19 cellular contexts compared by ENCODE assay signal in genomic region chr6:130434174-130434873, GRCh38.
DNase-seq lines count a peak whose midpoint lies in the region; ATAC-seq, FAIRE-seq and TF ChIP-seq lines count a peak whose summit lies in the region.
"Had no signal": no experiment of that assay in that cellular context is flagged by ENCODE, and none has a peak within 500 bp of the region (broad histone marks: within the 10 kb centered on the region; RNA-seq: fewer than 3 reads in every experiment).

No MANE protein-coding gene starts in this region.

- intact Hi-C loops in mucosa of descending colon (cut with DNase I, micrococcal nuclease): no loop called here

- H3K36me3 ChIP-seq in mucosa of descending colon (ENCODE audit: low read depth) (no peaks in the 10 kb centered on the region), mesendoderm (ENCODE audit: control insufficient read depth, insufficient read depth, low read length) (no peaks in the 10 kb centered on the region)
- H3K36me3 ChIP-seq: HAP-1 had no signal

- H2BK5ac ChIP-seq in mesendoderm (ENCODE audit: low read length): no peak overlapping the region

- no peaks in the 10 kb centered on the region for H3K27me3 ChIP-seq in mesendoderm (ENCODE audit: insufficient read depth, low read length, poor library complexity)

- H3K9ac ChIP-seq in mesendoderm (ENCODE audit: low read length): no peak overlapping the region

- H4K8ac ChIP-seq in mesendoderm (ENCODE audit: low read depth, low read length): no peak overlapping the region

- H3K4me1 ChIP-seq in mucosa of descending colon (ENCODE audit: low read depth) (no peaks in the 10 kb centered on the region), mesendoderm (ENCODE audit: control insufficient read depth, low read depth, low read length) (peaks cover 3% of the 10 kb centered on the region)

- no peaks in the 10 kb centered on the region for H3K79me1 ChIP-seq in mesendoderm (ENCODE audit: low read length)

- no peak overlapping the region for H3K18ac ChIP-seq in mesendoderm (ENCODE audit: low read length)

- DNase-seq in D721Med (ENCODE audit: insufficient read length, low spot score) (no peak), M059J (ENCODE audit: low read depth) (peak; percentile 77), astrocyte of the hippocampus (ENCODE audit: low read depth, low spot score) (peak; percentile 25), mucosa of descending colon (no peak), NOMO-1 treated with dmso at 0.1 percent for 144 hours (lab: John Stamatoyannopoulos, UW; ENCODE audit: unreplicated experiment) (no peak), mesendoderm (no peak), NCI-H1436 (lab: John Stamatoyannopoulos, UW) (no peak)
- DNase-seq: activated CD8-positive, alpha-beta T cell treated with anti-CD3 and anti-CD28 coated beads for 36 hours; amygdala; CD8-positive, alpha-beta T cell; erythroblast; hippocampal formation; Karpas-422; NCI-H146; stimulated activated naive CD4-positive, alpha-beta T cell treated with Interleukin-2 at 50 U/mL for 16 hours had no signal

- H3K27ac ChIP-seq in mesendoderm (ENCODE audit: low read depth, low read length): no peak overlapping the region

- H3K4ac ChIP-seq in mesendoderm (ENCODE audit: low read depth, low read length): no peak overlapping the region

- WGBS in mesendoderm (ENCODE audit: extremely low coverage, insufficient coverage, low lambda C conversion rate): no CpG with 5 or more reads among the region's 3 CpGs

- H3K56ac ChIP-seq in mesendoderm (ENCODE audit: low read length): no peak overlapping the region

- ATAC-seq in mucosa of descending colon: peak; percentile 45
- no peak for ATAC-seq in HG03175 (IDR thresholded peaks at IDR 0.05; ENCODE audit: unreplicated experiment)
- ATAC-seq: activated CD8-positive, alpha-beta T cell treated with anti-CD3 and anti-CD28 coated beads for 36 hours; activated T-helper 17 cell treated with anti-CD3 and anti-CD28 coated beads, Interleukin-2, amount 50 U/mL, for 72 hours; CD8-positive, alpha-beta T cell; GM12878 had no signal

- H2BK15ac ChIP-seq in mesendoderm (replicated peaks; ENCODE audit: low read depth): no peak overlapping the region

- peak; percentile 95 for FAIRE-seq in D721Med (lab: Jason Lieb, UNC)
- FAIRE-seq: GM12878 had no signal

- H3K9me3 ChIP-seq in mucosa of descending colon: no peaks in the 10 kb centered on the region
- H3K9me3 ChIP-seq: HAP-1 had no signal

- TF ChIP-seq CTCF in D721Med (IDR thresholded peaks at IDR 0.05; ENCODE audit: insufficient read depth, missing control alignments): no peak
- no peak for TF ChIP-seq CTCF in mucosa of descending colon (IDR thresholded peaks at IDR 0.05)

- H3K4me3 ChIP-seq in mucosa of descending colon: no peak overlapping the region
- no peak overlapping the region for H3K4me3 ChIP-seq in mesendoderm (ENCODE audit: low read length)
- H3K4me3 ChIP-seq: GM12878, HAP-1 had no signal

- H3K79me2 ChIP-seq in mesendoderm (ENCODE audit: control insufficient read depth, insufficient read depth, low read length): no peaks in the 10 kb centered on the region

- no peak overlapping the region for H2BK120ac ChIP-seq in mesendoderm (ENCODE audit: low read depth, low read length)

- no peak overlapping the region for H2AK5ac ChIP-seq in mesendoderm (ENCODE audit: low read length)

- H3K4me2 ChIP-seq in mesendoderm (ENCODE audit: low read length): no peak overlapping the region

- H4K5ac ChIP-seq in mesendoderm (ENCODE audit: low read length): no peak overlapping the region

- H3K23ac ChIP-seq in mesendoderm (ENCODE audit: low read length): no peak overlapping the region

Comparison
In these comparisons a context has a peak if more than half of its experiments do, and no peak if none do; other contexts are left out.
1. DNase-seq: peak in M059J (single experiment) and astrocyte of the hippocampus (single experiment); none in D721Med (single experiment), mucosa of descending colon (0 of 3), NOMO-1 treated with dmso at 0.1 percent for 144 hours (single experiment), mesendoderm (single experiment) and NCI-H1436 (single experiment).